10 cellular contexts compared by ENCODE assay signal in the genomic region with DNA sequence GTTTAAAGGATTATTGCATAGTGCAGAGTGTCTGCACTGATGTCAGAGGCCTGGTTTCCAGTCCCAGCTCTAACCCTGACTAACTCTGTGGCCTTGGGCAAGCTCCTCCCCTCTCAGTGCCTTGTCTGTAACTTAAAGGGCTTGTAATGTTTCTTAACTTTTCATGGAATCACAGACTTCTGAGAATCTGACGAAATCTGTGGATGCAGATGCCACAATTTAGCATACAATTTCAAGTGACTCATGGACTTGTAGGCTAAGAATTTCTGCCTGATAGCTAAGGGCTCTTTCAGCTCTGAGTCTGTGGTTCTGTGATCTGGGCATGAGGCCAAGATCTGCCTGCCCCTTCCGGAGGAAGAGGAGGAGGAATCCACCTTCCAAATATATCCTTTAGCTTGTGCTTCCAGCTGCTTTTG.
A peak's percentile ranks its signal among the peaks of the same experiment; 100 is the strongest.
DNase-seq lines count a peak whose midpoint lies in the region; ATAC-seq and TF ChIP-seq lines count a peak whose summit lies in the region.
"Had no signal": no experiment of that assay in that cellular context is flagged by ENCODE, and none has a peak within 500 bp of the region (broad histone marks: within the 10 kb centered on the region; RNA-seq: fewer than 3 reads in every experiment).

No MANE protein-coding gene starts in this region.

- CTCF ChIA-PET in activated CD4-positive, alpha-beta T cell treated with anti-CD3 and anti-CD28 coated beads, Interleukin-2, amount 10 ng/mL, durations not matched to agents 7 days and 5 days (lab: Charles Lee) = no interaction called here

- no peaks in the 10 kb centered on the region for H3K27me3 ChIP-seq in spleen (replicated peaks in 1 of 7)

- ATAC-seq in GM18909 (IDR thresholded peaks at IDR 0.05; ENCODE audit: poor library complexity, unreplicated experiment) (no peak), HG03565 (IDR thresholded peaks at IDR 0.05; ENCODE audit: unreplicated experiment) (no peak)

- H3K4me3 Mint-ChIP-seq in activated CD4-positive, alpha-beta T cell treated with anti-CD3 and anti-CD28 coated beads, Interleukin-2, amount 10 ng/mL, durations not matched to agents 24 days and 14 days = no peak overlapping the region
- no peak overlapping the region for H3K4me3 Mint-ChIP-seq in activated CD4-positive, alpha-beta T cell treated with anti-CD3 and anti-CD28 coated beads, Interleukin-2, amount 10 ng/mL, durations not matched to agents 7 days and 5 days
- H3K4me3 Mint-ChIP-seq: CD4-positive, CD25-positive, alpha-beta regulatory T cell; T-helper 1 cell treated with Interleukin-12 subunit alpha and Interleukin-12 subunit beta and Interleukin-4 antibody, amounts not matched to agents 30 μg/mL and 1 μg/mL, for 36 hours had no signal

- no peak overlapping the region for H3K4me3 ChIP-seq in spleen

- no peaks in the 10 kb centered on the region for H3K9me3 ChIP-seq in spleen

- H3K27me3 Mint-ChIP-seq in activated CD4-positive, alpha-beta T cell treated with anti-CD3 and anti-CD28 coated beads, Interleukin-2, amount 10 ng/mL, durations not matched to agents 24 days and 14 days = no peaks in the 10 kb centered on the region
- H3K27me3 Mint-ChIP-seq in activated CD4-positive, alpha-beta T cell treated with anti-CD3 and anti-CD28 coated beads, Interleukin-2, amount 10 ng/mL, durations not matched to agents 7 days and 5 days = no peaks in the 10 kb centered on the region
- H3K27me3 Mint-ChIP-seq: CD4-positive, CD25-positive, alpha-beta regulatory T cell had no signal

- H3K4me1 ChIP-seq in spleen = peaks cover 0 to 15% (median 0%) of the 10 kb centered on the region in 6 donors

- H3K4me1 Mint-ChIP-seq in activated CD4-positive, alpha-beta T cell treated with anti-CD3 and anti-CD28 coated beads, Interleukin-2, amount 10 ng/mL, durations not matched to agents 24 days and 14 days = no peaks in the 10 kb centered on the region
- no peaks in the 10 kb centered on the region for H3K4me1 Mint-ChIP-seq in activated CD4-positive, alpha-beta T cell treated with anti-CD3 and anti-CD28 coated beads, Interleukin-2, amount 10 ng/mL, durations not matched to agents 7 days and 5 days
- H3K4me1 Mint-ChIP-seq: CD4-positive, CD25-positive, alpha-beta regulatory T cell had no signal

- intact Hi-C loops in activated CD4-positive, alpha-beta T cell treated with anti-CD3 and anti-CD28 coated beads, Interleukin-2, amount 10 ng/mL, durations not matched to agents 24 days and 14 days (cut with micrococcal nuclease) = no loop called here
- intact Hi-C loops in spleen (cut with DNase I; ENCODE audit: low total_unique reads) = no loop called here

- H3K27ac Mint-ChIP-seq in activated CD4-positive, alpha-beta T cell treated with anti-CD3 and anti-CD28 coated beads, Interleukin-2, amount 10 ng/mL, durations not matched to agents 24 days and 14 days = no peak overlapping the region
- no peak overlapping the region for H3K27ac Mint-ChIP-seq in activated CD4-positive, alpha-beta T cell treated with anti-CD3 and anti-CD28 coated beads, Interleukin-2, amount 10 ng/mL, durations not matched to agents 7 days and 5 days
- H3K27ac Mint-ChIP-seq: CD4-positive, CD25-positive, alpha-beta regulatory T cell; T-helper 1 cell treated with Interleukin-12 subunit alpha and Interleukin-12 subunit beta and Interleukin-4 antibody, amounts not matched to agents 30 μg/mL and 1 μg/mL, for 36 hours had no signal

- TF ChIP-seq CTCF in spleen (IDR thresholded peaks at IDR 0.05 in 8 of 11, conservative IDR thresholded peaks at IDR 0.05 in 3 of 11) = no peak

- POLR2A ChIA-PET in activated CD4-positive, alpha-beta T cell treated with anti-CD3 and anti-CD28 coated beads, Interleukin-2, amount 10 ng/mL, durations not matched to agents 7 days and 5 days (lab: Charles Lee) = no interaction called here

- TF ChIP-seq POLR2A in spleen (IDR thresholded peaks at IDR 0.05) = no peak

- peak; percentile 18 for DNase-seq in activated CD4-positive, alpha-beta T cell treated with anti-CD3 and anti-CD28 coated beads for 48 hours
- no peak for DNase-seq in activated CD4-positive, alpha-beta T cell treated with anti-CD3 and anti-CD28 coated beads, Interleukin-2, amount 10 ng/mL, durations not matched to agents 24 days and 14 days
- DNase-seq in amygdala (lab: John Stamatoyannopoulos, UW) (peak in 42 of 56 donors; percentile 0 to 55 (median 6)), hepatic stellate cell (ENCODE audit: low spot score) (peak; percentile 42), spleen (no peak)
- DNase-seq in activated CD4-positive, alpha-beta T cell treated with anti-CD3 and anti-CD28 coated beads, Interleukin-2, amount 10 ng/mL, durations not matched to agents 7 days and 5 days = no peak
- DNase-seq: CD4-positive, CD25-positive, alpha-beta regulatory T cell had no signal

- H3K36me3 ChIP-seq in spleen = no peaks in the 10 kb centered on the region

- H3K27ac ChIP-seq in spleen = peak overlapping the region in 7 of 8 donors; percentile 30 to 66 (median 51)

- H3K36me3 Mint-ChIP-seq in activated CD4-positive, alpha-beta T cell treated with anti-CD3 and anti-CD28 coated beads, Interleukin-2, amount 10 ng/mL, durations not matched to agents 24 days and 14 days (ENCODE audit: low read depth) = no peaks in the 10 kb centered on the region
- H3K36me3 Mint-ChIP-seq in activated CD4-positive, alpha-beta T cell treated with anti-CD3 and anti-CD28 coated beads, Interleukin-2, amount 10 ng/mL, durations not matched to agents 7 days and 5 days (ENCODE audit: low read depth) = no peaks in the 10 kb centered on the region
- H3K36me3 Mint-ChIP-seq: CD4-positive, CD25-positive, alpha-beta regulatory T cell had no signal

- H3K9me3 Mint-ChIP-seq in activated CD4-positive, alpha-beta T cell treated with anti-CD3 and anti-CD28 coated beads, Interleukin-2, amount 10 ng/mL, durations not matched to agents 24 days and 14 days = no peaks in the 10 kb centered on the region
- peaks cover 5% of the 10 kb centered on the region for H3K9me3 Mint-ChIP-seq in activated CD4-positive, alpha-beta T cell treated with anti-CD3 and anti-CD28 coated beads, Interleukin-2, amount 10 ng/mL, durations not matched to agents 7 days and 5 days
- H3K9me3 Mint-ChIP-seq: T-helper 1 cell treated with Interleukin-12 subunit alpha and Interleukin-12 subunit beta and Interleukin-4 antibody, amounts not matched to agents 30 μg/mL and 1 μg/mL, for 36 hours had no signal

- WGBS in spleen, 5 donors = 3 to 7% (median 5%) methylated on average over 1 to 2 of the region's 2 CpGs

Comparison
In these comparisons a context has a peak if more than half of its experiments do, and no peak if none do; other contexts are left out.
1. DNase-seq: peak in activated CD4-positive, alpha-beta T cell treated with anti-CD3 and anti-CD28 coated beads for 48 hours (single experiment), amygdala (42 of 56) and hepatic stellate cell (single experiment); none in activated CD4-positive, alpha-beta T cell treated with anti-CD3 and anti-CD28 coated beads, Interleukin-2, amount 10 ng/mL, durations not matched to agents 24 days and 14 days (single experiment), spleen (single experiment) and activated CD4-positive, alpha-beta T cell treated with anti-CD3 and anti-CD28 coated beads, Interleukin-2, amount 10 ng/mL, durations not matched to agents 7 days and 5 days (single experiment).